In genomic region chr7:134897936-134898335, GRCh38 we compare ENCODE assay signal across 1 cellular context.
TF ChIP-seq lines count a peak whose summit lies in the region.

No MANE protein-coding gene starts in this region.

TF ChIP-seq in IMR-90, 13 proteins besides CTCF, POLR2A, EP300 and RAD21:
- TF ChIP-seq RFX5 (IDR thresholded peaks at IDR 0.05; ENCODE audit: low read depth, low read length) (no peak), NFE2L2 (IDR thresholded peaks at IDR 0.05; ENCODE audit: low read depth, low read length) (no peak), ELK1 (IDR thresholded peaks at IDR 0.05; ENCODE audit: borderline replicate concordance, low read depth, low read length) (no peak), MAZ (IDR thresholded peaks at IDR 0.05; ENCODE audit: borderline replicate concordance, low read depth, low read length) (no peak), MXI1 (IDR thresholded peaks at IDR 0.05; ENCODE audit: borderline replicate concordance, low read depth, low read length) (no peak), SMC3 (IDR thresholded peaks at IDR 0.05; ENCODE audit: low read depth, low read length) (no peak), CEBPB (IDR thresholded peaks at IDR 0.05; ENCODE audit: low read depth, low read length) (no peak), FOS (IDR thresholded peaks at IDR 0.05; ENCODE audit: low read depth, low read length) (no peak), CHD1 (IDR thresholded peaks at IDR 0.05; ENCODE audit: low read depth, low read length) (no peak), RCOR1 (IDR thresholded peaks at IDR 0.05; ENCODE audit: insufficient replicate concordance, low read length) (no peak), MAFK (IDR thresholded peaks at IDR 0.05; ENCODE audit: low read depth, low read length) (no peak)
- TF ChIP-seq, protein P1, sequence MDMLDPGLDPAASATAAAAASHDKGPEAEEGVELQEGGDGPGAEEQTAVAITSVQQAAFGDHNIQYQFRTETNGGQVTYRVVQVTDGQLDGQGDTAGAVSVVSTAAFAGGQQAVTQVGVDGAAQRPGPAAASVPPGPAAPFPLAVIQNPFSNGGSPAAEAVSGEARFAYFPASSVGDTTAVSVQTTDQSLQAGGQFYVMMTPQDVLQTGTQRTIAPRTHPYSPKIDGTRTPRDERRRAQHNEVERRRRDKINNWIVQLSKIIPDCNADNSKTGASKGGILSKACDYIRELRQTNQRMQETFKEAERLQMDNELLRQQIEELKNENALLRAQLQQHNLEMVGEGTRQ (IDR thresholded peaks at IDR 0.05; ENCODE audit: low read depth, low read length), result no peak
